7 cellular contexts compared by ENCODE assay signal in genomic region chr19:13055213-13056051, GRCh38. TPM values are rescaled to one million over a fixed set of nuclear protein-coding genes. Genes with fewer than 3 reads are reported as not detected.
DNase-seq lines count a peak whose midpoint lies in the region; ATAC-seq and TF ChIP-seq lines count a peak whose summit lies in the region.

No MANE protein-coding gene starts in this region.

- peak overlapping the region; percentile 88 for H2AK5ac ChIP-seq in mesenchymal stem cell (ENCODE audit: low read length, severe bottlenecking)

- H3K9ac ChIP-seq in endodermal cell (ENCODE audit: extremely low read depth, low read length, poor library complexity, severe bottlenecking) (no peak overlapping the region), mesenchymal stem cell (ENCODE audit: low read length) (peak overlapping the region; percentile 87)

- no peak for ATAC-seq in GM18868 (IDR thresholded peaks at IDR 0.05; ENCODE audit: unreplicated experiment)
- ATAC-seq in CD8-positive, alpha-beta T cell, result no peak

- CTCF ChIA-PET in activated naive CD4-positive, alpha-beta T cell treated with anti-CD3 and anti-CD28 coated beads for 36 hours (lab: Charles Lee), result interaction anchor here (0.5 to 2.0 kb wide), 5 partner anchors 26 to 90 kb away, joined by 3 to 7 read pairs (median 4); no protein-coding TSS in a partner anchor
- CTCF ChIA-PET in CD8-positive, alpha-beta T cell (lab: Charles Lee), result interaction anchor here (3.0 to 10.5 kb wide), 2 partner anchors 77 to 90 kb away, joined by 9 to 201 read pairs; no protein-coding TSS in a partner anchor

- peak overlapping the region; percentile 38 for H3K27ac ChIP-seq in endodermal cell (ENCODE audit: low read depth, low read length)
- peak overlapping the region; percentile 86 for H3K27ac ChIP-seq in mesenchymal stem cell (ENCODE audit: low read length, poor library complexity, severe bottlenecking)
- H3K27ac ChIP-seq in uterus, result peak overlapping the region; percentile 98 to 100
- H3K27ac ChIP-seq in CD8-positive, alpha-beta T cell (ENCODE audit: low read depth, low read length), result no peak overlapping the region

- H3K4me3 ChIP-seq in endodermal cell (ENCODE audit: low read length) (no peak overlapping the region), mesenchymal stem cell (ENCODE audit: insufficient read depth in 1 of 2, low read depth in 1 of 2, low read length in 2 of 2) (peak overlapping the region in 1 of 2 experiments; percentile 69), uterus (peak overlapping the region; percentile 19 to 21)
- no peak overlapping the region for H3K4me3 ChIP-seq in CD8-positive, alpha-beta T cell (ENCODE audit: low read depth, low read length)

- peak overlapping the region; percentile 29 to 98 for H3K4ac ChIP-seq in mesenchymal stem cell (ENCODE audit: low read depth in 1 of 2, low read length in 2 of 2)

- DNase-seq in NCI-H226, result peak; percentile 96
- peak; percentile 80 for DNase-seq in endodermal cell
- peak; percentile 77 for DNase-seq in mesenchymal stem cell
- peak; percentile 87 to 92 for DNase-seq in uterus
- no peak for DNase-seq in activated naive CD4-positive, alpha-beta T cell treated with anti-CD3 and anti-CD28 coated beads for 36 hours
- DNase-seq in CD8-positive, alpha-beta T cell, result no peak

- peak in 1 of 2 donors; percentile 49 for TF ChIP-seq POLR2A in uterus (IDR thresholded peaks at IDR 0.05)

- H3K36me3 Mint-ChIP-seq in endodermal cell (ENCODE audit: low read depth), result no peaks in the 10 kb centered on the region
- no peaks in the 10 kb centered on the region for H3K36me3 Mint-ChIP-seq in activated naive CD4-positive, alpha-beta T cell treated with anti-CD3 and anti-CD28 coated beads for 36 hours (ENCODE audit: low read depth)
- no peaks in the 10 kb centered on the region for H3K36me3 Mint-ChIP-seq in CD8-positive, alpha-beta T cell

- intact Hi-C loops in uterus (cut with DNase I; ENCODE audit: low total_unique reads), result no loop called here
- intact Hi-C loops in activated naive CD4-positive, alpha-beta T cell treated with anti-CD3 and anti-CD28 coated beads for 36 hours (cut with micrococcal nuclease), result no loop called here
- intact Hi-C loops in CD8-positive, alpha-beta T cell (cut with DNase I, micrococcal nuclease), result no loop called here

- peak overlapping the region; percentile 8 for H3K4me3 Mint-ChIP-seq in endodermal cell
- no peak overlapping the region for H3K4me3 Mint-ChIP-seq in activated naive CD4-positive, alpha-beta T cell treated with anti-CD3 and anti-CD28 coated beads for 36 hours
- H3K4me3 Mint-ChIP-seq in CD8-positive, alpha-beta T cell, result no peak overlapping the region

- H2BK120ac ChIP-seq in mesenchymal stem cell (ENCODE audit: low read depth, low read length), result peak overlapping the region; percentile 46

- H2BK5ac ChIP-seq in mesenchymal stem cell (ENCODE audit: low read depth, low read length, poor library complexity, severe bottlenecking), result peak overlapping the region; percentile 92

- H4K8ac ChIP-seq in mesenchymal stem cell (ENCODE audit: low read length), result peak overlapping the region; percentile 96

- H2BK12ac ChIP-seq in mesenchymal stem cell (ENCODE audit: low read length in 2 of 2), result peak overlapping the region; percentile 88 to 97

- peak overlapping the region; percentile 71 for H2BK15ac ChIP-seq in mesenchymal stem cell (ENCODE audit: low read depth, poor library complexity, severe bottlenecking)

- no peak overlapping the region for H3K27ac Mint-ChIP-seq in endodermal cell
- no peak overlapping the region for H3K27ac Mint-ChIP-seq in activated naive CD4-positive, alpha-beta T cell treated with anti-CD3 and anti-CD28 coated beads for 36 hours
- no peak overlapping the region for H3K27ac Mint-ChIP-seq in CD8-positive, alpha-beta T cell

- H2AFZ ChIP-seq in mesenchymal stem cell (ENCODE audit: low read depth, low read length), result peak overlapping the region; percentile 7

- H3K9me3 ChIP-seq in endodermal cell (ENCODE audit: control insufficient read depth, low read length), result no peaks in the 10 kb centered on the region
- H3K9me3 ChIP-seq in mesenchymal stem cell (ENCODE audit: control insufficient read depth, low read length), result no peaks in the 10 kb centered on the region
- H3K9me3 ChIP-seq in uterus, result no peaks in the 10 kb centered on the region
- no peaks in the 10 kb centered on the region for H3K9me3 ChIP-seq in CD8-positive, alpha-beta T cell (ENCODE audit: low read length)

- H3K27me3 ChIP-seq in endodermal cell (ENCODE audit: control insufficient read depth, insufficient read depth, low read length, poor library complexity, severe bottlenecking) (peaks cover 89% of the 10 kb centered on the region), mesenchymal stem cell (ENCODE audit: control insufficient read depth in 1 of 2, insufficient read depth in 1 of 2, low read length in 2 of 2) (no peaks in the 10 kb centered on the region), uterus (no peaks in the 10 kb centered on the region)
- H3K27me3 ChIP-seq in CD8-positive, alpha-beta T cell (ENCODE audit: insufficient read depth, low read length), result no peaks in the 10 kb centered on the region

- peaks cover 32% of the 10 kb centered on the region for H3K4me1 Mint-ChIP-seq in endodermal cell
- H3K4me1 Mint-ChIP-seq in activated naive CD4-positive, alpha-beta T cell treated with anti-CD3 and anti-CD28 coated beads for 36 hours (ENCODE audit: low read depth), result peaks cover 11% of the 10 kb centered on the region
- peaks cover 10% of the 10 kb centered on the region for H3K4me1 Mint-ChIP-seq in CD8-positive, alpha-beta T cell (ENCODE audit: low read depth)

- TF ChIP-seq CTCF in endodermal cell (conservative IDR thresholded peaks at IDR 0.05), result no peak
- no peak for TF ChIP-seq CTCF in uterus (IDR thresholded peaks at IDR 0.05)
- no peak for TF ChIP-seq CTCF in CD8-positive, alpha-beta T cell (IDR thresholded peaks at IDR 0.05)

- no peaks in the 10 kb centered on the region for H3K9me3 Mint-ChIP-seq in endodermal cell
- H3K9me3 Mint-ChIP-seq in activated naive CD4-positive, alpha-beta T cell treated with anti-CD3 and anti-CD28 coated beads for 36 hours, result no peaks in the 10 kb centered on the region
- H3K9me3 Mint-ChIP-seq in CD8-positive, alpha-beta T cell, result no peaks in the 10 kb centered on the region

- peaks cover 95% of the 10 kb centered on the region for H3K27me3 Mint-ChIP-seq in endodermal cell (ENCODE audit: insufficient read depth)
- no peaks in the 10 kb centered on the region for H3K27me3 Mint-ChIP-seq in activated naive CD4-positive, alpha-beta T cell treated with anti-CD3 and anti-CD28 coated beads for 36 hours (ENCODE audit: low read depth)
- H3K27me3 Mint-ChIP-seq in CD8-positive, alpha-beta T cell (ENCODE audit: low read depth), result peaks cover 6% of the 10 kb centered on the region

- H3K4me1 ChIP-seq in endodermal cell (ENCODE audit: control insufficient read depth, insufficient read depth, low read length), result peaks cover 32% of the 10 kb centered on the region
- H3K4me1 ChIP-seq in mesenchymal stem cell (ENCODE audit: control insufficient read depth, insufficient read depth, low read depth, low read length), result peaks cover 83% of the 10 kb centered on the region
- peaks cover 34 to 78% of the 10 kb centered on the region in 2 donors for H3K4me1 ChIP-seq in uterus
- peaks cover 7% of the 10 kb centered on the region for H3K4me1 ChIP-seq in CD8-positive, alpha-beta T cell (ENCODE audit: insufficient read depth, low read length)

- POLR2A ChIA-PET in CD8-positive, alpha-beta T cell (lab: Charles Lee), result no interaction called here

- H3K18ac ChIP-seq in mesenchymal stem cell (ENCODE audit: low read depth in 1 of 2, low read length in 2 of 2), result peak overlapping the region; percentile 65 to 100

- H3K79me1 ChIP-seq in mesenchymal stem cell (replicated peaks; ENCODE audit: low read length, poor library complexity, severe bottlenecking), result no peaks in the 10 kb centered on the region

- 9 to 30% methylated on average over 16 to 29 of the region's 29 CpGs for WGBS in endodermal cell (ENCODE audit: insufficient coverage in 1 of 2, insufficient read length in 1 of 2), 2 experiments
- 2% methylated on average over 13 of the region's 29 CpGs for WGBS in mesenchymal stem cell

- peak overlapping the region in 1 of 2 experiments; percentile 97 for H3K14ac ChIP-seq in mesenchymal stem cell (ENCODE audit: low read length in 2 of 2)

- peak overlapping the region in 1 of 2 experiments; percentile 59 for H3K23ac ChIP-seq in mesenchymal stem cell (ENCODE audit: low read length in 2 of 2)

- peak overlapping the region; percentile 40 for H3K4me2 ChIP-seq in mesenchymal stem cell (ENCODE audit: low read length, poor library complexity, severe bottlenecking)

- H4K91ac ChIP-seq in mesenchymal stem cell (ENCODE audit: low read length), result peak overlapping the region; percentile 99

- H3K36me3 ChIP-seq in endodermal cell (ENCODE audit: control insufficient read depth, insufficient read depth, low read length), result no peaks in the 10 kb centered on the region
- H3K36me3 ChIP-seq in mesenchymal stem cell (ENCODE audit: control insufficient read depth in 1 of 2, insufficient read depth in 2 of 2, low read depth in 1 of 2, low read length in 2 of 2), result peaks cover 2 to 15% of the 10 kb centered on the region in 2 experiments
- H3K36me3 ChIP-seq in uterus, result no peaks in the 10 kb centered on the region
- no peaks in the 10 kb centered on the region for H3K36me3 ChIP-seq in CD8-positive, alpha-beta T cell (ENCODE audit: insufficient read depth, low read length)

RNA-seq across cellular contexts. Expression of gene LYL1, which starts 47.2 kb away (rescaled TPM):
- total RNA-seq in endodermal cell (1 to 10 TPM; 1.9 to 2.0 TPM), uterus (10 to 100 TPM in 3 of 4 donors, 1 to 10 TPM in 1; 2.6 to 15.5 (median 11.1) TPM)
- polyA plus RNA-seq in endodermal cell (2013, experiment 1 of 2), result 1.00 TPM
- polyA plus RNA-seq in endodermal cell (2013, experiment 2 of 2), result 1.1 TPM
- 0.68 TPM for polyA plus RNA-seq in mesenchymal stem cell (2013, experiment 1 of 2)
- polyA plus RNA-seq in mesenchymal stem cell (2013, experiment 2 of 2), result 0.79 TPM
- 1 to 10 TPM; 1.8 to 2.2 TPM for total RNA-seq in activated naive CD4-positive, alpha-beta T cell treated with anti-CD3 and anti-CD28 coated beads for 36 hours
- under 1 TPM; 0.81 to 0.92 TPM for total RNA-seq in CD8-positive, alpha-beta T cell

Comparison
In these comparisons a context has a peak if more than half of its experiments do, and no peak if none do; other contexts are left out.
1. DNase-seq: peak in NCI-H226 (single experiment), endodermal cell (single experiment), mesenchymal stem cell (single experiment) and uterus (2 of 2); none in activated naive CD4-positive, alpha-beta T cell treated with anti-CD3 and anti-CD28 coated beads for 36 hours (single experiment) and CD8-positive, alpha-beta T cell (0 of 7).
2. H3K4me3 ChIP-seq: peak in uterus (2 of 2); none in endodermal cell (single experiment) and CD8-positive, alpha-beta T cell (single experiment).